ENCODE assay signal across 1 cellular context in the genomic region with DNA sequence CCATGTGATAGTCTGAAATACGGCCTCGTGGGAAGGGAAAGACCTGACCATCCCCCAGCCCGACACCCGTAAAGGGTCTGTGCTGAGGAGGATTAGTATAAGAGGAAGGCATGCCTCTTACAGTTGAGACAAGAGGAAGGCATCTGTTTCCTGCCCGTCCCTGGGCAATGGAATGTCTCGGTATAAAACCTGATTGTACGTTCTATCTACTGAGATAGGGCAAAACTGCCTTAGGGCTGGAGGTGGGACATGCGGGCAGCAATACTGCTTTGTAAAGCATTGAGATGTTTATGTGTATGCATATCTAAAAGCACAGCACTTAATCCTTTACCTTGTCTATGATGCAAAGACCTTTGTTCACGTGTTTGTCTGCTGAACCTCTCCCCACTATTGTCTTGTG. TPM values are rescaled to one million over a fixed set of nuclear protein-coding genes. Genes with fewer than 3 reads are reported as not detected.
"Had no signal": no experiment of that assay in that cellular context is flagged by ENCODE, and none has a peak within 500 bp of the region (broad histone marks: within the 10 kb centered on the region; RNA-seq: fewer than 3 reads in every experiment).

No MANE protein-coding gene starts in this region.

RNA-seq across cellular contexts. Expression of gene SCGB1D1, which starts 5.0 kb away (rescaled TPM):
- polyA plus RNA-seq: SK-N-SH had no signal

RNA-seq across cellular contexts. Expression of gene SCGB2A1, which starts 13.5 kb away (rescaled TPM):
- polyA plus RNA-seq: SK-N-SH had no signal

RNA-seq across cellular contexts. Expression of gene SCGB1D2, which starts 47.0 kb away (rescaled TPM):
- polyA plus RNA-seq: SK-N-SH had no signal
